In genomic region chr10:80664071-80664680, GRCh38 we compare ENCODE assay signal across 8 cellular contexts.
DNase-seq lines count a peak whose midpoint lies in the region; ATAC-seq and TF ChIP-seq lines count a peak whose summit lies in the region.

No MANE protein-coding gene starts in this region.

- CTCF ChIA-PET in activated CD4-positive, alpha-beta T cell treated with anti-CD3 and anti-CD28 coated beads, Interleukin-2, amount 10 ng/mL, durations not matched to agents 7 days and 5 days (lab: Charles Lee): interaction anchor here (0.6 to 2.4 kb wide), 3 partner anchors 11 to 279 kb away, joined by 3 to 9 read pairs (median 3); no protein-coding TSS in a partner anchor

- peaks cover 2% of the 10 kb centered on the region for H3K4me1 Mint-ChIP-seq in activated CD4-positive, alpha-beta T cell treated with anti-CD3 and anti-CD28 coated beads, Interleukin-2, amount 10 ng/mL, durations not matched to agents 7 days and 5 days
- H3K4me1 Mint-ChIP-seq in endothelial cell (ENCODE audit: unreplicated experiment) (peaks cover 9% of the 10 kb centered on the region), mesothelial cell of epicardium (peaks cover 8% of the 10 kb centered on the region)

- DNase-seq in A172 (ENCODE audit: low spot score) (peak; percentile 71), NCI-H226 (peak; percentile 56), endothelial cell (ENCODE audit: low spot score) (peak; percentile 95), mesothelial cell of epicardium (ENCODE audit: low spot score in 2 of 2, unreplicated experiment in 2 of 2) (peak; percentile 60 to 90)
- DNase-seq in activated CD4-positive, alpha-beta T cell treated with anti-CD3 and anti-CD28 coated beads, Interleukin-2, amount 10 ng/mL, durations not matched to agents 7 days and 5 days: peak; percentile 46
- DNase-seq in stimulated activated naive CD4-positive, alpha-beta T cell (lab: John Stamatoyannopoulos, UW): peak in 4 of 6 experiments; percentile 2 to 20 (median 4)

- H3K27ac Mint-ChIP-seq in activated CD4-positive, alpha-beta T cell treated with anti-CD3 and anti-CD28 coated beads, Interleukin-2, amount 10 ng/mL, durations not matched to agents 7 days and 5 days: no peak overlapping the region
- H3K27ac Mint-ChIP-seq in endothelial cell (ENCODE audit: unreplicated experiment): no peak overlapping the region
- H3K27ac Mint-ChIP-seq in mesothelial cell of epicardium: no peak overlapping the region

- ATAC-seq in HG02938 (IDR thresholded peaks at IDR 0.05; ENCODE audit: unreplicated experiment): peak; percentile 51

- TF ChIP-seq CTCF in GM12874 (IDR thresholded peaks at IDR 0.05; ENCODE audit: insufficient read depth, low read depth, low read length) (peak; percentile 94), endothelial cell (IDR thresholded peaks at IDR 0.05; ENCODE audit: unreplicated experiment) (peak; percentile 82), mesothelial cell of epicardium (IDR thresholded peaks at IDR 0.05; ENCODE audit: unreplicated experiment) (peak; percentile 84)

- H3K9me3 Mint-ChIP-seq in activated CD4-positive, alpha-beta T cell treated with anti-CD3 and anti-CD28 coated beads, Interleukin-2, amount 10 ng/mL, durations not matched to agents 7 days and 5 days: no peaks in the 10 kb centered on the region
- H3K9me3 Mint-ChIP-seq in endothelial cell (ENCODE audit: unreplicated experiment): no peaks in the 10 kb centered on the region
- H3K9me3 Mint-ChIP-seq in mesothelial cell of epicardium: no peaks in the 10 kb centered on the region

- H3K36me3 Mint-ChIP-seq in activated CD4-positive, alpha-beta T cell treated with anti-CD3 and anti-CD28 coated beads, Interleukin-2, amount 10 ng/mL, durations not matched to agents 7 days and 5 days (ENCODE audit: low read depth): no peaks in the 10 kb centered on the region
- H3K36me3 Mint-ChIP-seq in endothelial cell (ENCODE audit: low read depth, unreplicated experiment): no peaks in the 10 kb centered on the region
- no peaks in the 10 kb centered on the region for H3K36me3 Mint-ChIP-seq in mesothelial cell of epicardium

- POLR2A ChIA-PET in activated CD4-positive, alpha-beta T cell treated with anti-CD3 and anti-CD28 coated beads, Interleukin-2, amount 10 ng/mL, durations not matched to agents 7 days and 5 days (lab: Charles Lee): no interaction called here

- H3K27me3 Mint-ChIP-seq in activated CD4-positive, alpha-beta T cell treated with anti-CD3 and anti-CD28 coated beads, Interleukin-2, amount 10 ng/mL, durations not matched to agents 7 days and 5 days: peaks cover 6% of the 10 kb centered on the region
- H3K27me3 Mint-ChIP-seq in endothelial cell (ENCODE audit: unreplicated experiment) (peaks cover 7% of the 10 kb centered on the region), mesothelial cell of epicardium (ENCODE audit: low read depth) (peaks cover 3% of the 10 kb centered on the region)

- no peak overlapping the region for H3K4me3 Mint-ChIP-seq in activated CD4-positive, alpha-beta T cell treated with anti-CD3 and anti-CD28 coated beads, Interleukin-2, amount 10 ng/mL, durations not matched to agents 7 days and 5 days
- H3K4me3 Mint-ChIP-seq in endothelial cell (ENCODE audit: unreplicated experiment) (no peak overlapping the region), mesothelial cell of epicardium (no peak overlapping the region)

Comparison
In these comparisons a context has a peak if more than half of its experiments do, and no peak if none do; other contexts are left out.
1. Peak in every context shown above with its lines: DNase-seq and ATAC-seq.
2. DNase-seq: peak in every context shown above with its lines; median percentile 95 in endothelial cell; 75 in mesothelial cell of epicardium; 71 in A172; 56 in NCI-H226; 46 in activated CD4-positive, alpha-beta T cell treated with anti-CD3 and anti-CD28 coated beads, Interleukin-2, amount 10 ng/mL, durations not matched to agents 7 days and 5 days; 4 in stimulated activated naive CD4-positive, alpha-beta T cell.